20 cellular contexts compared by ENCODE assay signal in genomic region chr10:21502371-21502765, GRCh38. TPM values are rescaled to one million over a fixed set of nuclear protein-coding genes. Genes with fewer than 3 reads are reported as not detected.
DNase-seq lines count a peak whose midpoint lies in the region; ATAC-seq, FAIRE-seq and TF ChIP-seq lines count a peak whose summit lies in the region.
"Had no signal": no experiment of that assay in that cellular context is flagged by ENCODE, and none has a peak within 500 bp of the region (broad histone marks: within the 10 kb centered on the region; RNA-seq: fewer than 3 reads in every experiment).

No MANE protein-coding gene starts in this region.

- no peak overlapping the region for H2BK15ac ChIP-seq in mesenchymal stem cell (ENCODE audit: low read depth, poor library complexity, severe bottlenecking)

- H3K27me3 ChIP-seq in astrocyte (ENCODE audit: insufficient read depth, low read length) (peaks cover 3% of the 10 kb centered on the region), mesenchymal stem cell (ENCODE audit: control insufficient read depth in 1 of 2, insufficient read depth in 1 of 2, low read length in 2 of 2) (no peaks in the 10 kb centered on the region), hepatocyte (peaks cover 47% of the 10 kb centered on the region)
- H3K27me3 ChIP-seq: MG63 had no signal

- H2BK5ac ChIP-seq in mesenchymal stem cell (ENCODE audit: low read depth, low read length, poor library complexity, severe bottlenecking), result no peak overlapping the region

- no peak overlapping the region for H3K27ac ChIP-seq in HEK293 (ENCODE audit: extremely low read depth, low read depth, low read length)
- no peak overlapping the region for H3K27ac ChIP-seq in astrocyte (ENCODE audit: low read depth, low read length)
- no peak overlapping the region for H3K27ac ChIP-seq in mesenchymal stem cell (ENCODE audit: low read length, poor library complexity, severe bottlenecking)
- no peak overlapping the region for H3K27ac ChIP-seq in hepatocyte

- no peaks in the 10 kb centered on the region for H3K9me3 Mint-ChIP-seq in astrocyte (ENCODE audit: unreplicated experiment)
- no peaks in the 10 kb centered on the region for H3K9me3 Mint-ChIP-seq in natural killer cell treated with Interleukin-12 subunit alpha and Interleukin-12 subunit beta and Interleukin-15 and Interleukin-18, amount 100 ng/mL, for 72 hours

- H3K27ac Mint-ChIP-seq in astrocyte (ENCODE audit: unreplicated experiment), result peak overlapping the region; percentile 4
- H3K27ac Mint-ChIP-seq in natural killer cell treated with Interleukin-12 subunit alpha and Interleukin-12 subunit beta and Interleukin-15 and Interleukin-18, amount 100 ng/mL, for 72 hours, result no peak overlapping the region

- peaks cover 47% of the 10 kb centered on the region for H3K4me1 Mint-ChIP-seq in astrocyte (ENCODE audit: low read depth, unreplicated experiment)
- H3K4me1 Mint-ChIP-seq in natural killer cell treated with Interleukin-12 subunit alpha and Interleukin-12 subunit beta and Interleukin-15 and Interleukin-18, amount 100 ng/mL, for 72 hours (ENCODE audit: low read depth in 2 of 2), result no peaks in the 10 kb centered on the region

- no peaks in the 10 kb centered on the region for H4K20me1 ChIP-seq in astrocyte (ENCODE audit: insufficient read depth, low read length)
- no peaks in the 10 kb centered on the region for H4K20me1 ChIP-seq in hepatocyte (ENCODE audit: insufficient read depth, poor library complexity, severe bottlenecking)

- TF ChIP-seq CTCF in HEK293 (tag by site-specific recombination; IDR thresholded peaks at IDR 0.05), result no peak
- no peak for TF ChIP-seq CTCF in astrocyte (IDR thresholded peaks at IDR 0.05; ENCODE audit: insufficient read depth, low read depth, low read length)
- TF ChIP-seq CTCF in hepatocyte (IDR thresholded peaks at IDR 0.05; ENCODE audit: poor library complexity), result no peak

- POLR2A ChIA-PET in HEK293 (lab: Yijun Ruan, JAX), result no interaction called here

- H3K14ac ChIP-seq in mesenchymal stem cell (ENCODE audit: low read length in 2 of 2), result no peak overlapping the region

- H3K27me3 Mint-ChIP-seq in astrocyte (ENCODE audit: low read depth, unreplicated experiment), result peaks cover 5% of the 10 kb centered on the region
- H3K27me3 Mint-ChIP-seq in natural killer cell treated with Interleukin-12 subunit alpha and Interleukin-12 subunit beta and Interleukin-15 and Interleukin-18, amount 100 ng/mL, for 72 hours, result peaks cover 55 to 77% of the 10 kb centered on the region in 2 donors

- H3K4me3 Mint-ChIP-seq in astrocyte (ENCODE audit: unreplicated experiment), result peak overlapping the region; percentile 23
- H3K4me3 Mint-ChIP-seq in natural killer cell treated with Interleukin-12 subunit alpha and Interleukin-12 subunit beta and Interleukin-15 and Interleukin-18, amount 100 ng/mL, for 72 hours, result no peak overlapping the region

- CTCF ChIA-PET in HEK293 (lab: Yijun Ruan, JAX), result interaction anchor here (0.6 kb wide), 1 partner anchor 230 kb away, joined by 3 read pairs; no protein-coding TSS in a partner anchor

- H4K91ac ChIP-seq in mesenchymal stem cell (ENCODE audit: low read length), result no peak overlapping the region

- no peak for ATAC-seq in GM18520 (IDR thresholded peaks at IDR 0.05; ENCODE audit: unreplicated experiment)
- no peak for ATAC-seq in natural killer cell treated with Interleukin-12 subunit alpha and Interleukin-12 subunit beta and Interleukin-15 and Interleukin-18, amount 100 ng/mL, for 72 hours
- ATAC-seq: HCT116 had no signal

- H3K4me2 ChIP-seq in astrocyte (ENCODE audit: low read length) (no peak overlapping the region), mesenchymal stem cell (ENCODE audit: low read length, poor library complexity, severe bottlenecking) (no peak overlapping the region), hepatocyte (no peak overlapping the region)

- H3K9me3 ChIP-seq in HEK293 (ENCODE audit: control insufficient read depth, insufficient read depth, low read depth, low read length) (no peaks in the 10 kb centered on the region), astrocyte (ENCODE audit: insufficient read depth, low read depth, low read length) (no peaks in the 10 kb centered on the region), mesenchymal stem cell (ENCODE audit: control insufficient read depth, low read length) (no peaks in the 10 kb centered on the region), hepatocyte (ENCODE audit: low read depth) (no peaks in the 10 kb centered on the region)
- H3K9me3 ChIP-seq: MG63 had no signal

- peaks cover 1% of the 10 kb centered on the region for H3K79me1 ChIP-seq in mesenchymal stem cell (replicated peaks; ENCODE audit: low read length, poor library complexity, severe bottlenecking)

- no peak overlapping the region for H3K4ac ChIP-seq in mesenchymal stem cell (ENCODE audit: low read depth in 1 of 2, low read length in 2 of 2)

- no peak overlapping the region for H2AK5ac ChIP-seq in mesenchymal stem cell (ENCODE audit: low read length, severe bottlenecking)

- FAIRE-seq in astrocyte (lab: Jason Lieb, UNC), result no peak

- no peak overlapping the region for H4K8ac ChIP-seq in mesenchymal stem cell (ENCODE audit: low read length)

- no peak overlapping the region for H3K9ac ChIP-seq in astrocyte (ENCODE audit: low read length)
- no peak overlapping the region for H3K9ac ChIP-seq in mesenchymal stem cell (ENCODE audit: low read length)

- no peak for DNase-seq in astrocyte (ENCODE audit: low read depth)
- DNase-seq in mesenchymal stem cell, result no peak
- peak; percentile 73 for DNase-seq in retina
- no peak for DNase-seq in hepatocyte (ENCODE audit: low spot score)
- no peak for DNase-seq in natural killer cell treated with Interleukin-12 subunit alpha and Interleukin-12 subunit beta and Interleukin-15 and Interleukin-18, amount 100 ng/mL, for 72 hours (ENCODE audit: low spot score)
- DNase-seq: C1 segment of cervical spinal cord, DMS79 treated with DMSO at 0.1 percent for 48 hours, Karpas-422, MG63, NCI-H1092, NCI-H146, NCI-H2081 treated with DMSO at 0.1 percent for 48 hours, NCI-H345, NCI-H526, OCI-M1, RPMI8226, SIG-M5 had no signal

- H3K9me2 ChIP-seq in hepatocyte (replicated peaks; ENCODE audit: insufficient read depth), result no peaks in the 10 kb centered on the region

- no peak overlapping the region for H2BK12ac ChIP-seq in mesenchymal stem cell (ENCODE audit: low read length in 2 of 2)

- no peak overlapping the region for H3K4me3 ChIP-seq in HEK293 (ENCODE audit: low read depth, low read length)
- no peak overlapping the region for H3K4me3 ChIP-seq in astrocyte (ENCODE audit: insufficient read depth, low read depth, low read length)
- H3K4me3 ChIP-seq in mesenchymal stem cell (ENCODE audit: insufficient read depth in 1 of 2, low read depth in 1 of 2, low read length in 2 of 2), result no peak overlapping the region
- H3K4me3 ChIP-seq in hepatocyte, result no peak overlapping the region
- H3K4me3 ChIP-seq: MG63 had no signal

- H3K4me1 ChIP-seq in HEK293 (ENCODE audit: control insufficient read depth, insufficient read depth, low read length), result peaks cover 15% of the 10 kb centered on the region
- peaks cover 3% of the 10 kb centered on the region for H3K4me1 ChIP-seq in astrocyte (ENCODE audit: insufficient read depth, low read length)
- peaks cover 14% of the 10 kb centered on the region for H3K4me1 ChIP-seq in mesenchymal stem cell (ENCODE audit: control insufficient read depth, insufficient read depth, low read depth, low read length)
- peaks cover 31% of the 10 kb centered on the region for H3K4me1 ChIP-seq in hepatocyte (ENCODE audit: insufficient read depth)

- no peaks in the 10 kb centered on the region for H3K79me2 ChIP-seq in astrocyte (ENCODE audit: insufficient read depth, low read length)
- H3K79me2 ChIP-seq in hepatocyte, result peaks cover 2% of the 10 kb centered on the region

- no peak overlapping the region for H3K23ac ChIP-seq in mesenchymal stem cell (ENCODE audit: low read length in 2 of 2)

- peak overlapping the region; percentile 4 to 19 for H3K18ac ChIP-seq in mesenchymal stem cell (ENCODE audit: low read depth in 1 of 2, low read length in 2 of 2)

- H3K36me3 ChIP-seq in HEK293 (ENCODE audit: control insufficient read depth in 2 of 2, insufficient read depth in 1 of 2, low read length in 2 of 2), result no peaks in the 10 kb centered on the region
- no peaks in the 10 kb centered on the region for H3K36me3 ChIP-seq in astrocyte (ENCODE audit: insufficient read depth, low read length)
- no peaks in the 10 kb centered on the region for H3K36me3 ChIP-seq in mesenchymal stem cell (ENCODE audit: control insufficient read depth in 1 of 2, insufficient read depth in 2 of 2, low read depth in 1 of 2, low read length in 2 of 2)
- H3K36me3 ChIP-seq in hepatocyte (replicated peaks; ENCODE audit: insufficient read depth, low read depth), result no peaks in the 10 kb centered on the region
- H3K36me3 ChIP-seq: MG63 had no signal

- no peak overlapping the region for H2BK120ac ChIP-seq in mesenchymal stem cell (ENCODE audit: low read depth, low read length)

- H2AFZ ChIP-seq in astrocyte (ENCODE audit: low read depth, low read length), result no peak overlapping the region
- H2AFZ ChIP-seq in mesenchymal stem cell (ENCODE audit: low read depth, low read length), result no peak overlapping the region
- no peak overlapping the region for H2AFZ ChIP-seq in hepatocyte

- H3K36me3 Mint-ChIP-seq in astrocyte (ENCODE audit: low read depth, unreplicated experiment), result no peaks in the 10 kb centered on the region
- H3K36me3 Mint-ChIP-seq in natural killer cell treated with Interleukin-12 subunit alpha and Interleukin-12 subunit beta and Interleukin-15 and Interleukin-18, amount 100 ng/mL, for 72 hours, result peaks cover 4% of the 10 kb centered on the region

- WGBS in mesenchymal stem cell, result 59% methylated on average over 2 of the region's 3 CpGs
- WGBS in hepatocyte (ENCODE audit: low lambda C conversion rate, missing lambda C conversion rate), result 87% methylated on average over 3 of the region's 3 CpGs

TF ChIP-seq in HEK293, 187 proteins besides CTCF, POLR2A, EP300 and RAD21 (continues in another document):
- TF ChIP-seq ZBTB17 (tag by site-specific recombination; IDR thresholded peaks at IDR 0.05), result 0 out of 2 replicates have a peak, but pooled peaks have one; percentile 13
- TF ChIP-seq ZNF10 (tag by site-specific recombination; IDR thresholded peaks at IDR 0.05), result no peak
- TF ChIP-seq ZNF677 (tag by site-specific recombination; IDR thresholded peaks at IDR 0.05), result no peak

RNA-seq across cellular contexts. Expression of gene SKIDA1, which starts 23.1 kb away (rescaled TPM):
- total RNA-seq in astrocyte (5.9 and 7.8 TPM in 2 replicates), hepatocyte (1.9 and 2.3 TPM in 2 replicates)
- polyA plus RNA-seq in mesenchymal stem cell (2013, experiment 1 of 2), result 1.8 TPM
- polyA plus RNA-seq in mesenchymal stem cell (2013, experiment 2 of 2), result 1.8 TPM
- polyA plus RNA-seq in hepatocyte, result 0.34 and 0.68 TPM in 2 replicates
- not detected for total RNA-seq in natural killer cell treated with Interleukin-12 subunit alpha and Interleukin-12 subunit beta and Interleukin-15 and Interleukin-18, amount 100 ng/mL, for 72 hours

RNA-seq across cellular contexts. Expression of gene MLLT10, which starts 31.7 kb away (rescaled TPM):
- total RNA-seq in astrocyte (33.7 and 46.9 TPM in 2 replicates), hepatocyte (34.9 and 61.6 TPM in 2 replicates)
- 29.2 TPM for polyA plus RNA-seq in mesenchymal stem cell (2013, experiment 1 of 2)
- polyA plus RNA-seq in mesenchymal stem cell (2013, experiment 2 of 2), result 30.7 TPM
- 16.0 and 16.8 TPM in 2 replicates for polyA plus RNA-seq in hepatocyte
- total RNA-seq in natural killer cell treated with Interleukin-12 subunit alpha and Interleukin-12 subunit beta and Interleukin-15 and Interleukin-18, amount 100 ng/mL, for 72 hours, result 10 to 100 TPM; 31.5 to 71.0 TPM
